ENCODE assay signal across 29 cellular contexts in the genomic region with DNA sequence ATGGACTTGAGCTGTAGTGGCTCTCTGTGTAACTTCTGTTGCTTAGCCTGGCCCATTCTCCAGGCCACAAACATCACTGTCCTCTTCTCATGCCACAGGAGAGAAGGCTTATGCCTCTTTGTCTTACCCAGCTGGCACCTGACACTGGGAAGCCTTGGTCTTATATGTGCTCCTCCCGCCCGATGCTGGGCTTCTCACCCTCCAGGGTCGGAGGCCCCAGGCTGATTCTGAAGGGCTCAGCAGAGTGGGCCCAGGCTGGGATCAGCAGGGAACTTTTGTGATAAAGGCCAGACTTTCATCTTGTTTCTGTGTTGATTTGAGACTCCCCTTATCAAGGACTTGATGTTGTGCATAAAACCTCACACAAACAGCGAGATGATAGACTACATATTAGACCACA.
"Had no signal": no experiment of that assay in that cellular context is flagged by ENCODE, and none has a peak within 500 bp of the region (broad histone marks: within the 10 kb centered on the region; RNA-seq: fewer than 3 reads in every experiment).

No MANE protein-coding gene starts in this region.

- H3K4me3 Mint-ChIP-seq: mesothelial cell of epicardium; natural killer cell; nephron progenitor cell; neural progenitor cell; stimulated activated effector memory CD8-positive, alpha-beta T cell treated with anti-CD3 and anti-CD28 coated beads, Interleukin-12 subunit alpha, Interleukin-12 subunit beta, amount 100 ng/mL, for 72 hours; stimulated activated naive CD8-positive, alpha-beta T cell treated with anti-CD3 and anti-CD28 coated beads, Interleukin-15, Interleukin-2, amounts not matched to agents 100 ng/mL and 50 ng/mL, for 24 hours had no signal

- H3K9ac ChIP-seq: neural progenitor cell had no signal

- H3K4me2 ChIP-seq: hepatocyte, neural progenitor cell had no signal

- H3K27me3 ChIP-seq: hepatocyte, neural progenitor cell, pancreas, spleen, suprapubic skin, upper lobe of left lung, uterus had no signal

- H3K27ac ChIP-seq: heart right ventricle, hepatocyte, left lung, lower lobe of right lung, neural progenitor cell, pancreas, prostate gland, sigmoid colon, spleen, suprapubic skin, thoracic aorta, tibial artery, upper lobe of left lung, uterus had no signal

- H3K9me3 ChIP-seq: pancreas, prostate gland had no signal

- H3K36me3 ChIP-seq: lower lobe of right lung, neural progenitor cell, pancreas, prostate gland, sigmoid colon, suprapubic skin, tibial artery, uterus had no signal

- H3K79me2 ChIP-seq: hepatocyte had no signal

- ATAC-seq: heart right ventricle; left cardiac atrium; left lung; lower lobe of right lung; natural killer cell; pancreas; right cardiac atrium; stimulated activated effector memory CD8-positive, alpha-beta T cell treated with anti-CD3 and anti-CD28 coated beads, Interleukin-12 subunit alpha, Interleukin-12 subunit beta, amount 100 ng/mL, for 72 hours had no signal

- H3K4me1 ChIP-seq: heart right ventricle, left lung, lower lobe of right lung, pancreas, prostate gland, sigmoid colon, suprapubic skin, tibial artery, upper lobe of left lung, uterus had no signal

- H3K27me3 Mint-ChIP-seq: naive B cell; stimulated activated naive CD8-positive, alpha-beta T cell treated with anti-CD3 and anti-CD28 coated beads, Interleukin-15, Interleukin-2, amounts not matched to agents 100 ng/mL and 50 ng/mL, for 24 hours had no signal

- H2AFZ ChIP-seq: hepatocyte, neural progenitor cell had no signal

- H3K4me3 ChIP-seq: heart right ventricle, hepatocyte, left lung, lower lobe of right lung, neural progenitor cell, pancreas, prostate gland, sigmoid colon, spleen, suprapubic skin, thoracic aorta, tibial artery, upper lobe of left lung, uterus had no signal

- H3K27ac Mint-ChIP-seq: mesothelial cell of epicardium; naive B cell; natural killer cell; nephron progenitor cell; neural progenitor cell; stimulated activated effector memory CD8-positive, alpha-beta T cell treated with anti-CD3 and anti-CD28 coated beads, Interleukin-12 subunit alpha, Interleukin-12 subunit beta, amount 100 ng/mL, for 72 hours; stimulated activated naive CD8-positive, alpha-beta T cell treated with anti-CD3 and anti-CD28 coated beads, Interleukin-15, Interleukin-2, amounts not matched to agents 100 ng/mL and 50 ng/mL, for 24 hours had no signal

- H3K4me1 Mint-ChIP-seq: mesothelial cell of epicardium; stimulated activated effector memory CD8-positive, alpha-beta T cell treated with anti-CD3 and anti-CD28 coated beads, Interleukin-12 subunit alpha, Interleukin-12 subunit beta, amount 100 ng/mL, for 72 hours had no signal

- H3K36me3 Mint-ChIP-seq: mesothelial cell of epicardium; neural progenitor cell; stimulated activated effector memory CD8-positive, alpha-beta T cell treated with anti-CD3 and anti-CD28 coated beads, Interleukin-12 subunit alpha, Interleukin-12 subunit beta, amount 100 ng/mL, for 72 hours had no signal

- DNase-seq: heart right ventricle; kidney glomerular epithelial cell; left cardiac atrium; lower lobe of right lung; mammary epithelial cell; mesenchymal stem cell; naive B cell; natural killer cell; nephron progenitor cell; pancreas; retina; right cardiac atrium; sigmoid colon; small intestine; spleen; stimulated activated CD4-positive, alpha-beta T cell treated with anti-CD3 and anti-CD28 coated beads, Interleukin-4, amount 100 ng/mL, for 24 hours; stimulated activated naive CD4-positive, alpha-beta T cell; tibial artery; upper lobe of left lung; uterus had no signal
